Comparison of ENCODE assay signal across 1 cellular context in the genomic region with DNA sequence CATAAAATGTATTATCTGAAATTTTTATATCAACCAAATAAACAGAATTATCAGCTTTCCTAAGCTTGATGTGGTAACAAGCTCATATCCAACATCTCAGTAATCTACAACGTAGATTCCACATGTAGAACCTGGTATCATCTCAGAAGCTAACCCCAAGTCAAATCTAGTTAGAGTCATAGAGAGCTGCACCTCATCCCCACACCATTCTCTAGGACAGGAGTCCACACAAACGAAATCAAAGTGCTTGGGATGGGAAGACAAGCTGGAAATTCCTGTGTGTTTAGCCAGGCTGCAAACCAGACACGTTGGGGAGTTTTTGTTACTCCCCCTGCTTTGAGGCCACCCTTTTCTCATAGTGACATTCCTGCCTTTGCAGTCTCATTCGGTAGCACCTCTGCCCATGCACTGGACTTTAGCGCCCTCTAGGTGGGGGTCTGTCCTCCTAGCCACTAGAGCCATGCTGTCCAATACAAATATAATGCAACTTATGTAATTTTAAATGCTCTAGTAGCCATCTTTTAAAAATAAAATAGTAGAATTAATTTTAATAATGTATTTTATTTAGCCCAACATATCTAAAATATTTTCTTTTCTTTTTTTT.
TF ChIP-seq lines count a peak whose summit lies in the region.

No MANE protein-coding gene starts in this region.

TF ChIP-seq in HepG2, 621 proteins besides CTCF, POLR2A, EP300 and RAD21 (continued from another document):
- TF ChIP-seq ZNF619 (CRISPR knock-in tag; IDR thresholded peaks at IDR 0.05) (0 out of 2 replicates have a peak, but pooled peaks have one; percentile 42), XRCC5 (optimal IDR thresholded peaks at IDR 0.05; ENCODE audit: low read length) (peak; percentile 88), STAG1 (CRISPR knock-in tag; IDR thresholded peaks at IDR 0.05) (peak; percentile 96), HNF4G (IDR thresholded peaks at IDR 0.05; ENCODE audit: borderline replicate concordance, low read depth, low read length) (no peak), HNF4G (CRISPR knock-in tag; IDR thresholded peaks at IDR 0.05; ENCODE audit: borderline replicate concordance, low read depth) (no peak), TEAD3 (CRISPR knock-in tag; optimal IDR thresholded peaks at IDR 0.05; ENCODE audit: borderline replicate concordance) (peak; percentile 50), MAZ (IDR thresholded peaks at IDR 0.05; ENCODE audit: borderline replicate concordance, low read depth, low read length) (peak; percentile 74; the same call in 1 of the 2 replicates), MAZ (CRISPR knock-in tag; IDR thresholded peaks at IDR 0.05; ENCODE audit: low read depth) (no peak), SMAD3 (CRISPR knock-in tag; IDR thresholded peaks at IDR 0.05) (0 out of 2 replicates have a peak, but pooled peaks have one; percentile 31), SMC3 (IDR thresholded peaks at IDR 0.05; ENCODE audit: low read length) (peak; percentile 63), ZFP41 (CRISPR knock-in tag; IDR thresholded peaks at IDR 0.05; ENCODE audit: borderline replicate concordance) (no peak), HMG20B (CRISPR knock-in tag; conservative IDR thresholded peaks at IDR 0.05) (0 out of 2 replicates have a peak, but pooled peaks have one; percentile 40), CEBPG (CRISPR knock-in tag; IDR thresholded peaks at IDR 0.05) (peak; percentile 24; the same call in 1 of the 2 replicates), ZNF616 (CRISPR knock-in tag; IDR thresholded peaks at IDR 0.05; ENCODE audit: low read depth) (no peak), HDAC2 (CRISPR knock-in tag; IDR thresholded peaks at IDR 0.05) (no peak), ZBTB7B (CRISPR knock-in tag; IDR thresholded peaks at IDR 0.05) (peak; percentile 59; the same call in 1 of the 2 replicates), MIER2 (CRISPR knock-in tag; IDR thresholded peaks at IDR 0.05) (0 out of 2 replicates have a peak, but pooled peaks have one; percentile 33)
- TF ChIP-seq, protein P1, sequence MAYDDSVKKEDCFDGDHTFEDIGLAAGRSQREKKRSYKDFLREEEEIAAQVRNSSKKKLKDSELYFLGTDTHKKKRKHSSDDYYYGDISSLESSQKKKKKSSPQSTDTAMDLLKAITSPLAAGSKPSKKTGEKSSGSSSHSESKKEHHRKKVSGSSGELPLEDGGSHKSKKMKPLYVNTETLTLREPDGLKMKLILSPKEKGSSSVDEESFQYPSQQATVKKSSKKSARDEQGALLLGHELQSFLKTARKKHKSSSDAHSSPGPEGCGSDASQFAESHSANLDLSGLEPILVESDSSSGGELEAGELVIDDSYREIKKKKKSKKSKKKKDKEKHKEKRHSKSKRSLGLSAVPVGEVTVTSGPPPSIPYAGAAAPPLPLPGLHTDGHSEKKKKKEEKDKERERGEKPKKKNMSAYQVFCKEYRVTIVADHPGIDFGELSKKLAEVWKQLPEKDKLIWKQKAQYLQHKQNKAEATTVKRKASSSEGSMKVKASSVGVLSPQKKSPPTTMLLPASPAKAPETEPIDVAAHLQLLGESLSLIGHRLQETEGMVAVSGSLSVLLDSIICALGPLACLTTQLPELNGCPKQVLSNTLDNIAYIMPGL (CRISPR knock-in tag; IDR thresholded peaks at IDR 0.05; ENCODE audit: borderline replicate concordance in 1 of 2, low read depth in 1 of 2): 0 out of 4 replicates have a peak, but pooled peaks have one; percentile 33 to 41
- TF ChIP-seq, protein P2, sequence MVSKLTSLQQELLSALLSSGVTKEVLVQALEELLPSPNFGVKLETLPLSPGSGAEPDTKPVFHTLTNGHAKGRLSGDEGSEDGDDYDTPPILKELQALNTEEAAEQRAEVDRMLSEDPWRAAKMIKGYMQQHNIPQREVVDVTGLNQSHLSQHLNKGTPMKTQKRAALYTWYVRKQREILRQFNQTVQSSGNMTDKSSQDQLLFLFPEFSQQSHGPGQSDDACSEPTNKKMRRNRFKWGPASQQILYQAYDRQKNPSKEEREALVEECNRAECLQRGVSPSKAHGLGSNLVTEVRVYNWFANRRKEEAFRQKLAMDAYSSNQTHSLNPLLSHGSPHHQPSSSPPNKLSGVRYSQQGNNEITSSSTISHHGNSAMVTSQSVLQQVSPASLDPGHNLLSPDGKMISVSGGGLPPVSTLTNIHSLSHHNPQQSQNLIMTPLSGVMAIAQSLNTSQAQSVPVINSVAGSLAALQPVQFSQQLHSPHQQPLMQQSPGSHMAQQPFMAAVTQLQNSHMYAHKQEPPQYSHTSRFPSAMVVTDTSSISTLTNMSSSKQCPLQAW (CRISPR knock-in tag; IDR thresholded peaks at IDR 0.05): no peak
